Comparison of ENCODE assay signal across 18 cellular contexts in genomic region chr3:177381070-177381469, GRCh38.
A peak's percentile ranks its signal among the peaks of the same experiment; 100 is the strongest.
DNase-seq lines count a peak whose midpoint lies in the region; ATAC-seq, FAIRE-seq and TF ChIP-seq lines count a peak whose summit lies in the region.
"Had no signal": no experiment of that assay in that cellular context is flagged by ENCODE, and none has a peak within 500 bp of the region (broad histone marks: within the 10 kb centered on the region; RNA-seq: fewer than 3 reads in every experiment).

No MANE protein-coding gene starts in this region.

- intact Hi-C loops in HepG2 (cut with micrococcal nuclease; ENCODE audit: unreplicated experiment), result no loop called here
- intact Hi-C loops in right lobe of liver (cut with DNase I), result no loop called here
- intact Hi-C loops in K562 (cut with micrococcal nuclease), result no loop called here

- H3K27me3 ChIP-seq in HepG2 (ENCODE audit: control insufficient read depth in 1 of 2, insufficient read depth in 2 of 2, low read length in 2 of 2) (peaks cover 0 to 6% of the 10 kb centered on the region in 2 experiments; a peak in 1 of 5 replicates), right lobe of liver (no peaks in the 10 kb centered on the region), K562 (ENCODE audit: control insufficient read depth in 2 of 2, insufficient read depth in 2 of 2, low read length in 2 of 2) (no peaks in the 10 kb centered on the region), neuronal stem cell (ENCODE audit: control insufficient read depth in 3 of 3, insufficient read depth in 3 of 3, low read depth in 1 of 3, low read length in 3 of 3) (no peaks in the 10 kb centered on the region)
- H3K27me3 ChIP-seq: BLaER1 had no signal

- no peak for DNase-seq in HepG2 (ENCODE audit: low spot score)
- DNase-seq in right lobe of liver, result no peak
- no peak for DNase-seq in K562 (ENCODE audit: extremely low read depth in 1 of 4, low spot score in 3 of 4)
- no peak for DNase-seq in stimulated activated naive CD4-positive, alpha-beta T cell (lab: John Stamatoyannopoulos, UW)
- no peak for DNase-seq in neuronal stem cell (ENCODE audit: low spot score)
- DNase-seq: Caco-2; CD4-positive, CD25-positive, alpha-beta regulatory T cell; CD8-positive, alpha-beta T cell; DMS153; DND-41; H9; HFFc6 had no signal

- no peak overlapping the region for H3K23ac ChIP-seq in neuronal stem cell (ENCODE audit: low read depth, low read length, poor library complexity)

- H3K79me1 ChIP-seq in neuronal stem cell (ENCODE audit: low read depth, low read length), result no peaks in the 10 kb centered on the region

- H2AFZ ChIP-seq in HepG2 (ENCODE audit: low read length), result no peak overlapping the region
- H2AFZ ChIP-seq in K562 (ENCODE audit: low read depth, low read length), result no peak overlapping the region
- H2AFZ ChIP-seq in neuronal stem cell (ENCODE audit: low read length), result no peak overlapping the region
- H2AFZ ChIP-seq: GM23338 had no signal

- CTCF ChIA-PET in HepG2 (lab: Yijun Ruan, JAX; ENCODE audit: low intra/inter-chr PET ratio, low total read pairs) (no interaction called here), HEK293 (lab: Yijun Ruan, JAX) (no interaction called here), K562 (lab: Yijun Ruan, JAX; ENCODE audit: low intra/inter-chr PET ratio) (no interaction called here)

- in situ Hi-C loops in HepG2 (cut with HindIII; ENCODE audit: extremely low pct_ligation_motif_present, low pct_unique_long_range_greater_than_20kb) (no loop called here), K562 (cut with MboI) (no loop called here)

- no peak overlapping the region for H2BK12ac ChIP-seq in neuronal stem cell (ENCODE audit: low read length)

- H4K20me1 ChIP-seq in HepG2 (ENCODE audit: insufficient read depth, low read length) (no peaks in the 10 kb centered on the region), K562 (replicated peaks; ENCODE audit: control insufficient read depth, insufficient read depth, low read length) (no peaks in the 10 kb centered on the region)
- H4K20me1 ChIP-seq: BLaER1 had no signal

- H3K4me3 ChIP-seq in HepG2 (replicated peaks in 1 of 3; ENCODE audit: insufficient read depth in 1 of 3, low read depth in 2 of 3, low read length in 3 of 3), result no peak overlapping the region
- no peak overlapping the region for H3K4me3 ChIP-seq in right lobe of liver
- H3K4me3 ChIP-seq in HEK293 (ENCODE audit: low read depth, low read length), result no peak overlapping the region
- H3K4me3 ChIP-seq in K562, result no peak overlapping the region
- H3K4me3 ChIP-seq in neuronal stem cell (ENCODE audit: low read length in 2 of 2), result no peak overlapping the region
- H3K4me3 ChIP-seq: BLaER1, GM23338 had no signal

- POLR2A ChIA-PET in HepG2 (lab: Yijun Ruan, JAX), result no interaction called here
- POLR2A ChIA-PET in HEK293 (lab: Yijun Ruan, JAX), result no interaction called here
- POLR2A ChIA-PET in K562 (lab: Yijun Ruan, JAX), result no interaction called here

- H3K4me1 ChIP-seq in HepG2 (ENCODE audit: insufficient read depth, low read length) (peaks cover 5% of the 10 kb centered on the region; the same call in 1 of the 2 replicates), right lobe of liver (no peaks in the 10 kb centered on the region), HEK293 (ENCODE audit: control insufficient read depth, insufficient read depth, low read length) (no peaks in the 10 kb centered on the region), K562 (replicated peaks in 1 of 2; ENCODE audit: control insufficient read depth in 2 of 2, insufficient read depth in 2 of 2, low read length in 2 of 2) (no peaks in the 10 kb centered on the region; a peak in 1 of 5 replicates), neuronal stem cell (ENCODE audit: control insufficient read depth in 2 of 2, insufficient read depth in 1 of 2, low read depth in 1 of 2, low read length in 2 of 2) (no peaks in the 10 kb centered on the region)
- H3K4me1 ChIP-seq: BLaER1, Caco-2 had no signal

- H2AK5ac ChIP-seq in neuronal stem cell (ENCODE audit: low read depth, low read length), result no peak overlapping the region

- TF ChIP-seq POLR2A in HepG2 (IDR thresholded peaks at IDR 0.05; ENCODE audit: insufficient read depth in 1 of 2, low read depth in 2 of 2, low read length in 2 of 2), result no peak
- no peak for TF ChIP-seq POLR2A in right lobe of liver (IDR thresholded peaks at IDR 0.05)
- TF ChIP-seq POLR2A in K562 (conservative IDR thresholded peaks at IDR 0.05), result no peak

- no peak overlapping the region for H4K8ac ChIP-seq in neuronal stem cell (ENCODE audit: low read depth, low read length)

- no peak overlapping the region for H3K9ac ChIP-seq in HepG2 (ENCODE audit: insufficient read depth, low read depth, low read length)
- no peak overlapping the region for H3K9ac ChIP-seq in K562 (ENCODE audit: insufficient read depth in 1 of 2, low read depth in 2 of 2, low read length in 2 of 2)
- no peak overlapping the region for H3K9ac ChIP-seq in neuronal stem cell (ENCODE audit: low read depth, low read length, poor library complexity)
- H3K9ac ChIP-seq: BLaER1 had no signal

- H3K9me1 ChIP-seq in K562 (ENCODE audit: control insufficient read depth, insufficient read depth, low read length), result no peaks in the 10 kb centered on the region

- H3K14ac ChIP-seq in neuronal stem cell (ENCODE audit: low read length), result no peak overlapping the region

- ATAC-seq in HepG2, result no peak
- ATAC-seq in right lobe of liver, result no peak
- ATAC-seq in K562, result no peak
- ATAC-seq: CD8-positive, alpha-beta T cell; GM23338; HCT116 had no signal

- H4K91ac ChIP-seq in neuronal stem cell (ENCODE audit: low read depth, low read length, poor library complexity), result no peak overlapping the region

- H3K36me3 ChIP-seq in HepG2 (replicated peaks in 1 of 2; ENCODE audit: control insufficient read depth in 1 of 2, insufficient read depth in 2 of 2, low read length in 2 of 2) (no peaks in the 10 kb centered on the region), right lobe of liver (no peaks in the 10 kb centered on the region), HEK293 (ENCODE audit: control insufficient read depth in 2 of 2, insufficient read depth in 1 of 2, low read length in 2 of 2) (no peaks in the 10 kb centered on the region), K562 (ENCODE audit: control insufficient read depth, insufficient read depth, low read length) (no peaks in the 10 kb centered on the region), neuronal stem cell (replicated peaks in 1 of 2; ENCODE audit: control insufficient read depth in 2 of 2, insufficient read depth in 2 of 2, low read length in 2 of 2) (no peaks in the 10 kb centered on the region)
- H3K36me3 ChIP-seq: BLaER1 had no signal

- FAIRE-seq in HepG2 (lab: Jason Lieb, UNC), result no peak
- no peak for FAIRE-seq in K562 (lab: Jason Lieb, UNC)
- FAIRE-seq: GM12892 had no signal

- no peaks in the 10 kb centered on the region for H3K79me2 ChIP-seq in HepG2 (ENCODE audit: insufficient read depth, low read length)
- H3K79me2 ChIP-seq in K562 (ENCODE audit: control insufficient read depth, insufficient read depth, low read length), result no peaks in the 10 kb centered on the region

- no peak overlapping the region for H3K4ac ChIP-seq in neuronal stem cell (ENCODE audit: low read length)

- H2BK15ac ChIP-seq in neuronal stem cell (ENCODE audit: low read length), result no peak overlapping the region

- BruUV-seq in HepG2 (replicated peaks; lab: Mats Ljungman, UMichigan) (no TSS peak), K562 (replicated peaks; lab: Mats Ljungman, UMichigan) (no TSS peak)

- H3K4me2 ChIP-seq in HepG2 (ENCODE audit: low read depth, low read length) (no peak overlapping the region), K562 (ENCODE audit: insufficient read depth, low read length) (no peak overlapping the region), neuronal stem cell (ENCODE audit: insufficient read depth, low read length, poor library complexity, severe bottlenecking) (no peak overlapping the region)
- H3K4me2 ChIP-seq: BLaER1, GM23338 had no signal

- H2BK5ac ChIP-seq in neuronal stem cell (ENCODE audit: low read length), result no peak overlapping the region

- H3K9me3 ChIP-seq in HepG2 (ENCODE audit: low read length) (no peaks in the 10 kb centered on the region), right lobe of liver (no peaks in the 10 kb centered on the region), HEK293 (ENCODE audit: control insufficient read depth, insufficient read depth, low read depth, low read length) (no peaks in the 10 kb centered on the region), K562 (replicated peaks; ENCODE audit: control insufficient read depth, insufficient read depth, low read depth, low read length) (peaks cover 3% of the 10 kb centered on the region; the same call in 1 of the 2 replicates), neuronal stem cell (replicated peaks in 1 of 2; ENCODE audit: control insufficient read depth in 2 of 2, insufficient read depth in 1 of 2, low read depth in 1 of 2, low read length in 2 of 2) (peaks cover 0 to 8% of the 10 kb centered on the region in 2 donors)

- TF ChIP-seq EP300 in HepG2 (IDR thresholded peaks at IDR 0.05; ENCODE audit: low read depth in 2 of 2, low read length in 2 of 2) (no peak), HepG2 (CRISPR knock-in tag; IDR thresholded peaks at IDR 0.05; ENCODE audit: borderline replicate concordance) (no peak), K562 (IDR thresholded peaks at IDR 0.05; ENCODE audit: low read length) (no peak)

- no peak for TF ChIP-seq CTCF in HepG2 (CRISPR knock-in tag; IDR thresholded peaks at IDR 0.05)
- TF ChIP-seq CTCF in right lobe of liver (IDR thresholded peaks at IDR 0.05), result no peak
- TF ChIP-seq CTCF in HEK293 (tag by site-specific recombination; IDR thresholded peaks at IDR 0.05), result no peak
- TF ChIP-seq CTCF in K562 (IDR thresholded peaks at IDR 0.05 in 2 of 3, conservative IDR thresholded peaks at IDR 0.05 in 1 of 3; ENCODE audit: insufficient read depth in 2 of 3, low read depth in 1 of 3, low read length in 3 of 3), result no peak

- no peak overlapping the region for H3K18ac ChIP-seq in neuronal stem cell (ENCODE audit: low read length)

- H3K27ac ChIP-seq in HepG2 (ENCODE audit: extremely low read length, insufficient read depth, low read length) (no peak overlapping the region), right lobe of liver (no peak overlapping the region), HEK293 (ENCODE audit: extremely low read depth, low read depth, low read length) (no peak overlapping the region), K562 (ENCODE audit: extremely low read depth, low read depth, low read length) (no peak overlapping the region), neuronal stem cell (replicated peaks; ENCODE audit: low read length) (no peak overlapping the region)
- H3K27ac ChIP-seq: BLaER1, C4-2B had no signal

- TF ChIP-seq RAD21 in HepG2 (CRISPR knock-in tag; IDR thresholded peaks at IDR 0.05) (no peak), K562 (CRISPR knock-in tag; conservative IDR thresholded peaks at IDR 0.05 in 1 of 2, IDR thresholded peaks at IDR 0.05 in 1 of 2) (no peak)

- no peak overlapping the region for H2BK120ac ChIP-seq in neuronal stem cell (ENCODE audit: low read depth, low read length)

TF ChIP-seq in HEK293, 187 proteins besides CTCF, POLR2A, EP300 and RAD21:
- TF ChIP-seq SETDB1 (IDR thresholded peaks at IDR 0.05; ENCODE audit: insufficient read length, low read length) (peak; percentile 43), GLI2 (tag by site-specific recombination; IDR thresholded peaks at IDR 0.05; ENCODE audit: borderline replicate concordance, low read depth) (no peak)

Comparison
In these comparisons a context has a peak if more than half of its experiments do, and no peak if none do; other contexts are left out.
1. Of the 241 proteins assayed by ChIP-seq in both HepG2 and K562: peak only in HepG2: MAFF and MAFK; only in K562: none; in both: none; in neither: 239.